1 cellular context compared by ENCODE assay signal in genomic region chr4:85953651-85954018, GRCh38.
TF ChIP-seq lines count a peak whose summit lies in the region.

No MANE protein-coding gene starts in this region.

TF ChIP-seq in H1, 55 proteins besides CTCF, POLR2A, EP300 and RAD21:
- no peak for TF ChIP-seq EGR1 (IDR thresholded peaks at IDR 0.05; ENCODE audit: borderline replicate concordance, low read depth, low read length)
TF ChIP-seq in H1: peak in this region for 0.
